26 cellular contexts compared by ENCODE assay signal in genomic region chr3:7589526-7589925, GRCh38.
DNase-seq lines count a peak whose midpoint lies in the region; TF ChIP-seq lines count a peak whose summit lies in the region.
"Had no signal": no experiment of that assay in that cellular context is flagged by ENCODE, and none has a peak within 500 bp of the region (broad histone marks: within the 10 kb centered on the region; RNA-seq: fewer than 3 reads in every experiment).

No MANE protein-coding gene starts in this region.

- TF ChIP-seq CTCF in neural cell (IDR thresholded peaks at IDR 0.05; ENCODE audit: poor library complexity, severe bottlenecking): no peak

- no peak overlapping the region for H2AFZ ChIP-seq in neural cell (ENCODE audit: low read depth, low read length)

- H3K9me3 ChIP-seq in neural cell (ENCODE audit: low read length): no peaks in the 10 kb centered on the region
- H3K9me3 ChIP-seq: A549; BE2C; BLaER1; BLaER1 treated with 17β-estradiol and CSF1 and Interleukin-3, amounts not matched to agents 10 nM and 100 nM; Caco-2 had no signal

- no peaks in the 10 kb centered on the region for H4K20me1 ChIP-seq in neural cell (ENCODE audit: insufficient read depth)
- H4K20me1 ChIP-seq: BLaER1; BLaER1 treated with 17β-estradiol and CSF1 and Interleukin-3, amounts not matched to agents 10 nM and 100 nM had no signal

- H3K9ac ChIP-seq in neural cell (ENCODE audit: low read length): no peak overlapping the region
- H3K9ac ChIP-seq: BLaER1; BLaER1 treated with 17β-estradiol and CSF1 and Interleukin-3, amounts not matched to agents 10 nM and 100 nM had no signal

- no peak for TF ChIP-seq RAD21 in neural cell (conservative IDR thresholded peaks at IDR 0.05)

- no peaks in the 10 kb centered on the region for H3K27me3 ChIP-seq in neural cell (ENCODE audit: insufficient read depth, low read depth, low read length)
- H3K27me3 ChIP-seq: BE2C; BLaER1; BLaER1 treated with 17β-estradiol and CSF1 and Interleukin-3, amounts not matched to agents 10 nM and 100 nM had no signal

- no peak overlapping the region for H3K4me2 ChIP-seq in neural cell (ENCODE audit: low read length)
- H3K4me2 ChIP-seq: A549; BLaER1; BLaER1 treated with 17β-estradiol and CSF1 and Interleukin-3, amounts not matched to agents 10 nM and 100 nM had no signal

- no peaks in the 10 kb centered on the region for H3K79me2 ChIP-seq in neural cell (replicated peaks; ENCODE audit: insufficient read depth, low read length)

- no peaks in the 10 kb centered on the region for H3F3A ChIP-seq in neural cell (ENCODE audit: insufficient read depth, low read length, poor library complexity, severe bottlenecking)

- no peak overlapping the region for H3K4me3 ChIP-seq in neural cell (ENCODE audit: low read length)
- H3K4me3 ChIP-seq: A549; BLaER1; BLaER1 treated with 17β-estradiol and CSF1 and Interleukin-3, amounts not matched to agents 10 nM and 100 nM had no signal

- no peak for TF ChIP-seq EP300 in neural cell (conservative IDR thresholded peaks at IDR 0.05; ENCODE audit: poor library complexity, severe bottlenecking)

- no peaks in the 10 kb centered on the region for H3K9me2 ChIP-seq in neural cell (ENCODE audit: insufficient read depth, low read length)

- DNase-seq in activated CD4-positive, alpha-beta T cell treated with anti-CD3 and anti-CD28 coated beads for 1 hour: no peak
- DNase-seq: 8988T; ACHN; AML-193; BE2C; Caco-2; Calu3; CD4-positive, alpha-beta memory T cell; CD4-positive, alpha-beta T cell; CD4-positive, CD25-positive, alpha-beta regulatory T cell; CD8-positive, alpha-beta memory T cell; CD8-positive, alpha-beta T cell; COR-L47; DMS 273 treated with DMSO at 0.1 percent for 48 hours; DMS153; DMS53; DMS79; DMS79 treated with DMSO at 0.1 percent for 48 hours; DND-41; EL had no signal

- H3K27ac ChIP-seq in neural cell (ENCODE audit: low read length): peak overlapping the region; percentile 12
- H3K27ac ChIP-seq: 22Rv1; A549; BLaER1; BLaER1 treated with 17β-estradiol and CSF1 and Interleukin-3, amounts not matched to agents 10 nM and 100 nM; C4-2B had no signal

- H3K36me3 ChIP-seq in neural cell (ENCODE audit: insufficient read depth, low read length): no peaks in the 10 kb centered on the region
- H3K36me3 ChIP-seq: BE2C; BLaER1; BLaER1 treated with 17β-estradiol and CSF1 and Interleukin-3, amounts not matched to agents 10 nM and 100 nM had no signal

TF ChIP-seq in neural cell, 6 proteins besides CTCF, POLR2A, EP300 and RAD21:
- TF ChIP-seq SMC3 (conservative IDR thresholded peaks at IDR 0.05; ENCODE audit: poor library complexity) (no peak), REST (IDR thresholded peaks at IDR 0.05; ENCODE audit: borderline replicate concordance) (peak; percentile 97)
